In genomic region chr2:19815746-19816145, GRCh38 we compare ENCODE assay signal across 15 cellular contexts.
A peak's percentile ranks its signal among the peaks of the same experiment; 100 is the strongest.
DNase-seq lines count a peak whose midpoint lies in the region; ATAC-seq and TF ChIP-seq lines count a peak whose summit lies in the region.
"Had no signal": no experiment of that assay in that cellular context is flagged by ENCODE, and none has a peak within 500 bp of the region (broad histone marks: within the 10 kb centered on the region; RNA-seq: fewer than 3 reads in every experiment).

No MANE protein-coding gene starts in this region.

- peaks cover 8% of the 10 kb centered on the region for H3K27me3 Mint-ChIP-seq in activated CD8-positive, alpha-beta memory T cell treated with anti-CD3 and anti-CD28 coated beads, Interleukin-2, amount 10 ng/mL, durations not matched to agents 7 days and 5 days

- WGBS in esophagus muscularis mucosa: 24% methylated on average over 1 of the region's 1 CpG

- H3K27ac ChIP-seq in esophagus muscularis mucosa (replicated peaks in 1 of 4): no peak overlapping the region

- H3K27ac Mint-ChIP-seq in activated CD8-positive, alpha-beta memory T cell treated with anti-CD3 and anti-CD28 coated beads, Interleukin-2, amount 10 ng/mL, durations not matched to agents 7 days and 5 days: no peak overlapping the region
- H3K27ac Mint-ChIP-seq: CD4-positive, alpha-beta memory T cell had no signal

- DNase-seq in MG63: peak; percentile 26
- DNase-seq in esophagus muscularis mucosa (ENCODE audit: extremely low spot score): peak; percentile 50
- DNase-seq in iris pigment epithelial cell (ENCODE audit: low read depth): peak; percentile 6
- DNase-seq in GM20000 (ENCODE audit: low spot score): no peak
- DNase-seq in HUDEP-2 (lab: John Stamatoyannopoulos, UW; ENCODE audit: unreplicated experiment in 76 of 76): no peak
- no peak for DNase-seq in activated CD8-positive, alpha-beta memory T cell treated with anti-CD3 and anti-CD28 coated beads, Interleukin-2, amount 10 ng/mL, durations not matched to agents 7 days and 5 days
- DNase-seq: C1 segment of cervical spinal cord; Calu3; CD4-positive, alpha-beta memory T cell; COR-L47; DMS53; DMS79 treated with DMSO at 0.1 percent for 48 hours; GF-D8; H7; HCEC 1CT had no signal

- H3K9me3 ChIP-seq in MG63 (no peaks in the 10 kb centered on the region), esophagus muscularis mucosa (no peaks in the 10 kb centered on the region)

- no peak overlapping the region for H3K4me3 Mint-ChIP-seq in activated CD8-positive, alpha-beta memory T cell treated with anti-CD3 and anti-CD28 coated beads, Interleukin-2, amount 10 ng/mL, durations not matched to agents 7 days and 5 days
- H3K4me3 Mint-ChIP-seq: CD4-positive, alpha-beta memory T cell had no signal

- TF ChIP-seq POLR2A in esophagus muscularis mucosa (IDR thresholded peaks at IDR 0.05; ENCODE audit: low read depth): no peak

- H3K4me3 ChIP-seq in MG63: no peak overlapping the region
- H3K4me3 ChIP-seq in esophagus muscularis mucosa: no peak overlapping the region

- intact Hi-C loops in esophagus muscularis mucosa (cut with DNase I): no loop called here

- ATAC-seq in activated CD8-positive, alpha-beta memory T cell treated with anti-CD3 and anti-CD28 coated beads, Interleukin-2, amount 10 ng/mL, durations not matched to agents 7 days and 5 days: no peak

- H3K27me3 ChIP-seq in MG63 (no peaks in the 10 kb centered on the region), esophagus muscularis mucosa (no peaks in the 10 kb centered on the region)

- CTCF ChIA-PET in activated CD8-positive, alpha-beta memory T cell treated with anti-CD3 and anti-CD28 coated beads, Interleukin-2, amount 10 ng/mL, durations not matched to agents 7 days and 5 days (lab: Charles Lee): no interaction called here

- H3K4me1 ChIP-seq in esophagus muscularis mucosa: peaks cover 7 to 27% (median 16%) of the 10 kb centered on the region in 4 donors

- H3K9me3 Mint-ChIP-seq in activated CD8-positive, alpha-beta memory T cell treated with anti-CD3 and anti-CD28 coated beads, Interleukin-2, amount 10 ng/mL, durations not matched to agents 7 days and 5 days (ENCODE audit: low read depth): no peaks in the 10 kb centered on the region
- H3K9me3 Mint-ChIP-seq: CD4-positive, alpha-beta memory T cell had no signal

- no peak for TF ChIP-seq EP300 in esophagus muscularis mucosa (IDR thresholded peaks at IDR 0.05)

- no peaks in the 10 kb centered on the region for H3K36me3 Mint-ChIP-seq in activated CD8-positive, alpha-beta memory T cell treated with anti-CD3 and anti-CD28 coated beads, Interleukin-2, amount 10 ng/mL, durations not matched to agents 7 days and 5 days
- H3K36me3 Mint-ChIP-seq: CD4-positive, alpha-beta memory T cell had no signal

- no peaks in the 10 kb centered on the region for H3K4me1 Mint-ChIP-seq in activated CD8-positive, alpha-beta memory T cell treated with anti-CD3 and anti-CD28 coated beads, Interleukin-2, amount 10 ng/mL, durations not matched to agents 7 days and 5 days
- H3K4me1 Mint-ChIP-seq: CD4-positive, alpha-beta memory T cell had no signal

- TF ChIP-seq CTCF in esophagus muscularis mucosa (IDR thresholded peaks at IDR 0.05) (no peak), GM20000 (IDR thresholded peaks at IDR 0.05; ENCODE audit: extremely low read depth, missing control alignments) (no peak)

- H3K36me3 ChIP-seq in MG63 (no peaks in the 10 kb centered on the region), esophagus muscularis mucosa (no peaks in the 10 kb centered on the region)

Comparison
In these comparisons a context has a peak if more than half of its experiments do, and no peak if none do; other contexts are left out.
1. DNase-seq: peak in MG63 (single experiment), esophagus muscularis mucosa (single experiment) and iris pigment epithelial cell (single experiment); none in GM20000 (single experiment), HUDEP-2 (0 of 76) and activated CD8-positive, alpha-beta memory T cell treated with anti-CD3 and anti-CD28 coated beads, Interleukin-2, amount 10 ng/mL, durations not matched to agents 7 days and 5 days (single experiment).